ENCODE assay signal across 9 cellular contexts in the genomic region with DNA sequence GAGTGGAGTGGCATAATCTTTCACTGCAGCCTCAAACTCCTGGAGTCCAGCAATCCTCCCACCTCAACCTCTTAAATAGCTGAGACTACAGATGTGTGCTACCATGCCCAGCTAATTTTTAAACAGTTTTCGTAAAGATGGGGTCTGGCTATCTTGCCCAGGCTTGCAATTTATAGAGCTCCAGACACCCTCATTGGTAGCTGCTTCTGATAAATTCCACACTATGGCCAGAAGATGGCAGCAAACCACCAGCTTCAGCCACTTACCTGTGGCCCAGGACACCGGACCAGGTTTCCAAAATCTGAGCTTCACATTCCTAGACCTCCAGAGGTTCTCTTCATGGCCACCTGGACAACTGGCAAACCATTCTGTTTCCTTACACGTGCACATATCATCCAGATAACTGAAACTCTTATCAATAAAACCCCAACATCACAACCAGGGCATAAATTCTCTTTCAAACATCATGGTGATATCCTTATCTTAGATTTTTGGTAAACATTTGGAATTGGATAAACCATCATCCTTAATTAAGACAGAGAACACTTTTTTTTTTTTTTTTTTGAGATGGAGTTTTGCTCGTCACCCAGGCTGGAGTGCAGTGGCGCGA. TPM values are rescaled to one million over a fixed set of nuclear protein-coding genes. Genes with fewer than 3 reads are reported as not detected.
DNase-seq lines count a peak whose midpoint lies in the region; ATAC-seq, FAIRE-seq and TF ChIP-seq lines count a peak whose summit lies in the region.
"Had no signal": no experiment of that assay in that cellular context is flagged by ENCODE, and none has a peak within 500 bp of the region (broad histone marks: within the 10 kb centered on the region; RNA-seq: fewer than 3 reads in every experiment).

No MANE protein-coding gene starts in this region.

- H3K27ac ChIP-seq in SJCRH30 (no peak overlapping the region), heart left ventricle (peak overlapping the region in 1 of 12 donors; percentile 86)

- H3K36me3 ChIP-seq in SJCRH30 = peaks cover 9% of the 10 kb centered on the region
- peaks cover 0 to 27% (median 18%) of the 10 kb centered on the region in 9 donors for H3K36me3 ChIP-seq in heart left ventricle

- no peak overlapping the region for H3K4me3 Mint-ChIP-seq in activated naive CD4-positive, alpha-beta T cell treated with anti-CD3 and anti-CD28 coated beads, Interleukin-2, amount 50 U/mL, for 24 hours

- ATAC-seq in heart left ventricle (peak; percentile 43 to 77 (median 60)), HG03457 (IDR thresholded peaks at IDR 0.05; ENCODE audit: unreplicated experiment) (no peak)

- H3K27ac Mint-ChIP-seq in activated naive CD4-positive, alpha-beta T cell treated with anti-CD3 and anti-CD28 coated beads, Interleukin-2, amount 50 U/mL, for 24 hours = peak overlapping the region; percentile 41

- TF ChIP-seq POLR2A in heart left ventricle (IDR thresholded peaks at IDR 0.05) = no peak

- no peaks in the 10 kb centered on the region for H3K27me3 ChIP-seq in SJCRH30
- H3K27me3 ChIP-seq in heart left ventricle = no peaks in the 10 kb centered on the region

- peaks cover 3% of the 10 kb centered on the region for H3K4me1 Mint-ChIP-seq in activated naive CD4-positive, alpha-beta T cell treated with anti-CD3 and anti-CD28 coated beads, Interleukin-2, amount 50 U/mL, for 24 hours

- WGBS in heart left ventricle, 4 donors = 59 to 66% (median 62%) methylated on average over 6 of the region's 6 CpGs

- H3K9me3 ChIP-seq in SJCRH30 (replicated peaks) (no peaks in the 10 kb centered on the region), heart left ventricle (no peaks in the 10 kb centered on the region)

- H3K4me1 ChIP-seq in SJCRH30 (peaks cover 4% of the 10 kb centered on the region; the same call in 1 of the 2 replicates), heart left ventricle (peaks cover 0 to 11% (median 2%) of the 10 kb centered on the region in 12 donors)

- H3K9me3 Mint-ChIP-seq in activated naive CD4-positive, alpha-beta T cell treated with anti-CD3 and anti-CD28 coated beads, Interleukin-2, amount 50 U/mL, for 24 hours = no peaks in the 10 kb centered on the region

- FAIRE-seq in D721Med (lab: Jason Lieb, UNC) = peak; percentile 51

- no peak overlapping the region for H3K4me3 ChIP-seq in SJCRH30
- no peak overlapping the region for H3K4me3 ChIP-seq in heart left ventricle

- H3K27me3 Mint-ChIP-seq in activated naive CD4-positive, alpha-beta T cell treated with anti-CD3 and anti-CD28 coated beads, Interleukin-2, amount 50 U/mL, for 24 hours = no peaks in the 10 kb centered on the region

- intact Hi-C loops in heart left ventricle (cut with DNase I) = loop anchor here (1.0 to 10.0 kb wide), 10 partner anchors 34 to 148 kb away; no protein-coding TSS in a partner anchor

- TF ChIP-seq CTCF in D721Med (IDR thresholded peaks at IDR 0.05; ENCODE audit: insufficient read depth, missing control alignments) (peak; percentile 73), heart left ventricle (IDR thresholded peaks at IDR 0.05) (peak; percentile 72 to 89 (median 79))

- H3K36me3 Mint-ChIP-seq in activated naive CD4-positive, alpha-beta T cell treated with anti-CD3 and anti-CD28 coated beads, Interleukin-2, amount 50 U/mL, for 24 hours = no peaks in the 10 kb centered on the region

- DNase-seq in D721Med (ENCODE audit: insufficient read length, low spot score) (peak; percentile 74), HS-27A (ENCODE audit: low read depth) (peak; percentile 45), SJCRH30 (peak; percentile 38 to 81), heart left ventricle (peak; percentile 46 to 57 (median 49)), renal cortical epithelial cell (ENCODE audit: low read depth) (peak; percentile 62), NCI-H187 treated with DMSO at 0.1 percent for 48 hours (lab: John Stamatoyannopoulos, UW) (no peak)

RNA-seq across cellular contexts. Expression of a gene that starts 28.9 kb away (rescaled TPM):
- total RNA-seq in SJCRH30 (2014; rRNA removed; shearing (Covaris generic)) = 0.30 and 0.35 TPM in 2 replicates
- total RNA-seq in heart left ventricle (not detected), renal cortical epithelial cell (not detected in 2 replicates)
- not detected for polyA plus RNA-seq in heart left ventricle
- total RNA-seq: activated CD8-positive, alpha-beta memory T cell treated with anti-CD3 and anti-CD28 coated beads for 36 hours had no signal

RNA-seq across cellular contexts. Expression of a gene that starts 29.0 kb away (rescaled TPM):
- total RNA-seq in SJCRH30 (2014; rRNA removed; shearing (Covaris generic)) = 23.4 and 45.0 TPM in 2 replicates
- 10 to 100 TPM; 28.0 to 71.8 (median 46.4) TPM for total RNA-seq in heart left ventricle
- polyA plus RNA-seq in heart left ventricle = 10 to 100 TPM; 31.8 to 64.6 TPM
- total RNA-seq in renal cortical epithelial cell = 38.2 and 191 TPM in 2 replicates

RNA-seq across cellular contexts. Expression of a gene that starts 39.0 kb away (rescaled TPM):
- 11.3 and 12.0 TPM in 2 replicates for total RNA-seq in SJCRH30 (2014; rRNA removed; shearing (Covaris generic))
- total RNA-seq in heart left ventricle (10 to 100 TPM in 6 of 9 donors, 1 to 10 TPM in 3; 8.2 to 14.8 (median 11.6) TPM), renal cortical epithelial cell (24.0 and 37.5 TPM in 2 replicates)
- polyA plus RNA-seq in heart left ventricle = 10 to 100 TPM in 1 of 2 donors, 1 to 10 TPM in 1; 9.3 to 13.5 TPM

RNA-seq across cellular contexts. Expression of a gene that starts 39.1 kb away (rescaled TPM):
- 491 and 498 TPM in 2 replicates for total RNA-seq in SJCRH30 (2014; rRNA removed; shearing (Covaris generic))
- total RNA-seq in heart left ventricle (100 to 1,000 TPM; 177 to 284 (median 198) TPM), renal cortical epithelial cell (201 and 228 TPM in 2 replicates)
- polyA plus RNA-seq in heart left ventricle = 100 to 1,000 TPM; 289 to 733 TPM

RNA-seq across cellular contexts. Expression of a gene that starts 45.6 kb away (rescaled TPM):
- total RNA-seq in SJCRH30 (2014; rRNA removed; shearing (Covaris generic)) = 12.4 and 12.8 TPM in 2 replicates
- total RNA-seq in heart left ventricle (1 to 10 TPM; 2.1 to 5.0 (median 3.6) TPM), renal cortical epithelial cell (4.3 and 5.2 TPM in 2 replicates)
- polyA plus RNA-seq in heart left ventricle = 1 to 10 TPM; 2.6 to 5.1 TPM
